ENCODE assay signal across 14 cellular contexts in the genomic region with DNA sequence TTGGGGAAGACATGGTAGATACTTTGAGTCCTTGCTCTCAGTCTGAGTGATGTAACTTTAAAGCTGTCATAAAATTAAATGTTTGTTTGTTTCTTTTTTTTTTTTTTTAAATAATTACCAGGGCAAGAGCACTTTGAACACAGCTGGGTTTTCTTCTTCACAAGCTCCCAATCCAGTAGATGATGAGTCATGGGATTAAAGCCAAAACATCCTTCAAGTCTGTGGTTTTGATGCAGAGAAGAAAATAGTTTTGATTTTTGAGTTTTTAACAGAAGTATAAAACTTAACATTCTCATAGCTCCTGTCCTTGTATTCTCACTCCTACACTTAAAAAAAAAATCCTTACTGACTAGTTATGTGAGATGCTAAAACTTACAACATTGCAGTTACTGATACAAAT. TPM values are rescaled to one million over a fixed set of nuclear protein-coding genes. Genes with fewer than 3 reads are reported as not detected.
DNase-seq lines count a peak whose midpoint lies in the region; ATAC-seq and TF ChIP-seq lines count a peak whose summit lies in the region.
"Had no signal": no experiment of that assay in that cellular context is flagged by ENCODE, and none has a peak within 500 bp of the region (broad histone marks: within the 10 kb centered on the region; RNA-seq: fewer than 3 reads in every experiment).

No MANE protein-coding gene starts in this region.

- no peak overlapping the region for H4K8ac ChIP-seq in IMR-90 (ENCODE audit: low read depth in 2 of 2, low read length in 2 of 2)

- H3K14ac ChIP-seq in IMR-90 (replicated peaks; ENCODE audit: low read depth, low read length) = no peak overlapping the region

- TF ChIP-seq POLR2A in IMR-90 (IDR thresholded peaks at IDR 0.05; ENCODE audit: low read depth, low read length) (no peak), body of pancreas (IDR thresholded peaks at IDR 0.05) (no peak)

- no peak overlapping the region for H2BK120ac ChIP-seq in IMR-90 (ENCODE audit: low read depth, low read length)

- H3K9me1 ChIP-seq in IMR-90 (ENCODE audit: insufficient read depth, low read length) = no peaks in the 10 kb centered on the region

- H4K20me1 ChIP-seq in IMR-90 (ENCODE audit: insufficient read depth, low read length) = no peaks in the 10 kb centered on the region

- H2AK5ac ChIP-seq in IMR-90 (ENCODE audit: low read depth, low read length) = no peak overlapping the region

- no peak overlapping the region for H2AK9ac ChIP-seq in IMR-90 (replicated peaks; ENCODE audit: low read depth, low read length, poor library complexity)

- no peak overlapping the region for H3K9ac ChIP-seq in IMR-90 (ENCODE audit: low read depth, low read length)

- no peak overlapping the region for H3K18ac ChIP-seq in IMR-90 (ENCODE audit: low read depth, low read length)

- no peak overlapping the region for H2BK5ac ChIP-seq in IMR-90 (ENCODE audit: low read depth, low read length, poor library complexity, severe bottlenecking)

- H2BK20ac ChIP-seq in IMR-90 (ENCODE audit: low read depth, low read length) = no peak overlapping the region

- no peak for TF ChIP-seq RAD21 in IMR-90 (IDR thresholded peaks at IDR 0.05; ENCODE audit: low read length)

- no peak overlapping the region for H4K91ac ChIP-seq in IMR-90 (ENCODE audit: insufficient read depth, low read depth, low read length)

- CTCF ChIA-PET in BJ (lab: Yijun Ruan, JAX) = no interaction called here
- CTCF ChIA-PET in IMR-90 (lab: Yijun Ruan, JAX) = interaction anchor here (1.1 kb wide), 1 partner anchor 10 kb away, joined by 5 read pairs; no protein-coding TSS in a partner anchor

- H3K23ac ChIP-seq in IMR-90 (ENCODE audit: low read depth, low read length) = no peak overlapping the region

- H3K27me3 ChIP-seq in BJ (ENCODE audit: control insufficient read depth, insufficient read depth, low read length) (peaks cover 13% of the 10 kb centered on the region), IMR-90 (ENCODE audit: control insufficient read depth, insufficient read depth, low read length) (peaks cover 10% of the 10 kb centered on the region; the same call in 1 of the 2 replicates), kidney epithelial cell (ENCODE audit: control insufficient read depth, insufficient read depth, low read length) (no peaks in the 10 kb centered on the region), body of pancreas (no peaks in the 10 kb centered on the region)
- H3K27me3 ChIP-seq: colonic mucosa, thyroid gland had no signal

- H3K56ac ChIP-seq in IMR-90 (ENCODE audit: extremely low read depth, insufficient read depth, low read length) = no peak overlapping the region

- H3K36me3 ChIP-seq in BJ (ENCODE audit: control insufficient read depth, insufficient read depth, low read length) (no peaks in the 10 kb centered on the region), IMR-90 (ENCODE audit: control insufficient read depth, insufficient read depth, low read length) (no peaks in the 10 kb centered on the region), kidney epithelial cell (ENCODE audit: control insufficient read depth, insufficient read depth, low read length) (no peaks in the 10 kb centered on the region), body of pancreas (replicated peaks in 1 of 2; ENCODE audit: insufficient read depth in 1 of 2, low read depth in 2 of 2) (no peaks in the 10 kb centered on the region)
- H3K36me3 ChIP-seq: colonic mucosa, thyroid gland had no signal

- H3K4me3 ChIP-seq in BJ (ENCODE audit: low read depth, low read length) (no peak overlapping the region), IMR-90 (ENCODE audit: insufficient read depth, low read depth, low read length) (no peak overlapping the region), kidney epithelial cell (ENCODE audit: low read depth, low read length) (no peak overlapping the region), body of pancreas (no peak overlapping the region)
- H3K4me3 ChIP-seq: colonic mucosa, thyroid gland had no signal

- dilution Hi-C loops in IMR-90 (cut with HindIII; ENCODE audit: low sequenced_read_pairs, unreplicated experiment) = no loop called here

- H2AFZ ChIP-seq in IMR-90 (replicated peaks; ENCODE audit: low read length, poor library complexity) = no peak overlapping the region

- H2BK15ac ChIP-seq in IMR-90 (ENCODE audit: low read depth, low read length) = no peak overlapping the region

- no peak overlapping the region for H4K5ac ChIP-seq in IMR-90 (ENCODE audit: low read depth, low read length)

- in situ Hi-C loops in IMR-90 (cut with MboI; ENCODE audit: low sequenced_read_pairs) = no loop called here

- H3K4me1 ChIP-seq in IMR-90 (ENCODE audit: control insufficient read depth, insufficient read depth, low read length) = peaks cover 3% of the 10 kb centered on the region; the same call in 1 of the 2 replicates
- H3K4me1 ChIP-seq in body of pancreas = no peaks in the 10 kb centered on the region
- H3K4me1 ChIP-seq: colonic mucosa, thyroid gland had no signal

- POLR2A ChIA-PET in BJ (lab: Charles Lee) (interaction anchor here (0.6 to 0.7 kb wide), 2 partner anchors 57 to 384 kb away, joined by 3 to 4 read pairs; no protein-coding TSS in a partner anchor), IMR-90 (lab: Charles Lee; ENCODE audit: unreplicated experiment) (no interaction called here)

- no peaks in the 10 kb centered on the region for H3K79me1 ChIP-seq in IMR-90 (ENCODE audit: low read depth in 1 of 2, low read length in 2 of 2)

- TF ChIP-seq CTCF in BJ (IDR thresholded peaks at IDR 0.05; ENCODE audit: insufficient read depth, low read depth, low read length) (no peak), IMR-90 (conservative IDR thresholded peaks at IDR 0.05; ENCODE audit: low read depth, low read length) (no peak), kidney epithelial cell (IDR thresholded peaks at IDR 0.05; ENCODE audit: insufficient read depth, low read length, poor library complexity, severe bottlenecking) (no peak), body of pancreas (IDR thresholded peaks at IDR 0.05) (no peak)

- BruUV-seq in IMR-90 (replicated peaks; lab: Mats Ljungman, UMichigan) = no TSS peak

- H3K27ac ChIP-seq in IMR-90 (ENCODE audit: insufficient read depth, low read length) = peak overlapping the region; percentile 10; the same call in 1 of the 2 replicates
- H3K27ac ChIP-seq in body of pancreas = no peak overlapping the region
- H3K27ac ChIP-seq in caudate nucleus (ENCODE audit: low read depth, low read length) = no peak overlapping the region
- H3K27ac ChIP-seq: colonic mucosa, thyroid gland had no signal

- H3K4me2 ChIP-seq in IMR-90 (ENCODE audit: low read depth, low read length) = no peak overlapping the region

- no peaks in the 10 kb centered on the region for H3K9me3 ChIP-seq in IMR-90 (ENCODE audit: control insufficient read depth, insufficient read depth, low read length)
- H3K9me3 ChIP-seq in body of pancreas = no peaks in the 10 kb centered on the region
- H3K9me3 ChIP-seq: colonic mucosa, thyroid gland had no signal

- H3K4ac ChIP-seq in IMR-90 (ENCODE audit: low read depth, low read length) = no peak overlapping the region

- DNase-seq in BJ (ENCODE audit: low read depth) (peak; percentile 30), IMR-90 (peak; percentile 97), brain pericyte (ENCODE audit: low read depth, low spot score) (peak; percentile 47), kidney epithelial cell (ENCODE audit: low read depth) (peak; percentile 38), body of pancreas (no peak), NCI-H524 (lab: John Stamatoyannopoulos, UW) (no peak), caudate nucleus (lab: John Stamatoyannopoulos, UW) (no peak)
- DNase-seq: colonic mucosa, DMS153, hypothalamus, NCI-H2171, thyroid gland had no signal

- peak; percentile 80 for ATAC-seq in IMR-90 (ENCODE audit: low read depth)
- ATAC-seq in body of pancreas = no peak
- no peak for ATAC-seq in HG03460 (IDR thresholded peaks at IDR 0.05; ENCODE audit: unreplicated experiment)
- ATAC-seq: activated T-helper 17 cell treated with anti-CD3 and anti-CD28 coated beads, Interleukin-2, amount 50 U/mL, for 72 hours had no signal

- intact Hi-C loops in IMR-90 (cut with micrococcal nuclease) (no loop called here), body of pancreas (cut with DNase I) (no loop called here)

TF ChIP-seq in IMR-90, 13 proteins besides CTCF, POLR2A, EP300 and RAD21:
- TF ChIP-seq FOS (IDR thresholded peaks at IDR 0.05; ENCODE audit: low read depth, low read length) (peak; percentile 77; the same call in 1 of the 2 replicates), ELK1 (IDR thresholded peaks at IDR 0.05; ENCODE audit: borderline replicate concordance, low read depth, low read length) (no peak)
TF ChIP-seq in IMR-90: peak in this region for 1.

RNA-seq across cellular contexts. Expression of gene IL31RA, which starts 34.8 kb away (rescaled TPM):
- polyA plus RNA-seq in BJ (2011; rRNA removed) (0.07 TPM in 1 of 2 replicates, not detected in the other), IMR-90 (2012; rRNA removed) (0.34 and 0.39 TPM in 2 replicates)
- not detected in 2 replicates for polyA minus RNA-seq in BJ (2011; rRNA and poly(A)+ RNA removed)
- total RNA-seq in IMR-90 (2012; rRNA removed) (0.56 and 0.90 TPM in 2 replicates), kidney epithelial cell (1.2 TPM in 1 of 2 replicates, not detected in the other), body of pancreas (not detected)
- 0.10 and 0.13 TPM in 2 replicates for polyA plus RNA-seq in IMR-90 (2012; cell fraction: cytosol; rRNA removed)
- 0.07 and 0.80 TPM in 2 replicates for polyA plus RNA-seq in IMR-90 (2012; cell fraction: nucleus; rRNA removed; ENCODE audit: low replicate concordance)
- total RNA-seq: thyroid gland had no signal

Comparison
In these comparisons a context has a peak if more than half of its experiments do, and no peak if none do; other contexts are left out.
1. DNase-seq: peak in BJ (single experiment), IMR-90 (single experiment), brain pericyte (single experiment) and kidney epithelial cell (single experiment); none in body of pancreas (0 of 4), NCI-H524 (0 of 2) and caudate nucleus (0 of 61).